8 cellular contexts compared by ENCODE assay signal in genomic region chr7:8261711-8262695, GRCh38. TPM values are rescaled to one million over a fixed set of nuclear protein-coding genes. Genes with fewer than 3 reads are reported as not detected.
A peak's percentile ranks its signal among the peaks of the same experiment; 100 is the strongest.
DNase-seq lines count a peak whose midpoint lies in the region; ATAC-seq and TF ChIP-seq lines count a peak whose summit lies in the region.

Gene ICA1, minus strand, starts transcription at chr7:8262167. Its CDS starts 26,241 bp downstream, at chr7:8235926.

- TF ChIP-seq CTCF in LNCaP clone FGC (IDR thresholded peaks at IDR 0.05; ENCODE audit: control insufficient read depth, extremely low read depth, insufficient read depth) (peak; percentile 22; the same call in 1 of the 2 replicates), kidney epithelial cell (IDR thresholded peaks at IDR 0.05; ENCODE audit: insufficient read depth, low read length, poor library complexity, severe bottlenecking) (no peak), spleen (IDR thresholded peaks at IDR 0.05 in 8 of 11, conservative IDR thresholded peaks at IDR 0.05 in 3 of 11) (no peak)

- DNase-seq in DMS114 treated with DMSO at 0.1 percent for 48 hours (lab: John Stamatoyannopoulos, UW; ENCODE audit: unreplicated experiment) (peak; percentile 6), LNCaP clone FGC (ENCODE audit: low read depth) (no peak), SKM-1 treated with dmso at 0.1 percent for 144 hours (lab: John Stamatoyannopoulos, UW; ENCODE audit: unreplicated experiment) (peak; percentile 51), kidney epithelial cell (ENCODE audit: low read depth) (no peak), spleen (peak; percentile 89), middle frontal gyrus (ENCODE audit: extremely low spot score, low spot score) (no peak)

- WGBS in spleen, 5 donors: 2 to 3% (median 2%) methylated on average over 41 to 109 of the region's 109 CpGs

- H3K4me1 ChIP-seq in spleen: peaks cover 5 to 34% (median 20%) of the 10 kb centered on the region in 6 donors

- TF ChIP-seq POLR2A in spleen (IDR thresholded peaks at IDR 0.05): peak in 1 of 3 donors; percentile 21

- H3K27me3 ChIP-seq in kidney epithelial cell (ENCODE audit: control insufficient read depth, insufficient read depth, low read length) (no peaks in the 10 kb centered on the region), spleen (replicated peaks in 1 of 7) (peaks cover 0 to 64% (median 19%) of the 10 kb centered on the region in 7 donors)

- H3K27ac ChIP-seq in cingulate gyrus (ENCODE audit: low read depth, low read length) (peak within 1 kb of the TSS; percentile 55), spleen (peak within 1 kb of the TSS; percentile 55 to 91 (median 88))

- no peaks in the 10 kb centered on the region for H3K36me3 ChIP-seq in kidney epithelial cell (ENCODE audit: control insufficient read depth, insufficient read depth, low read length)
- H3K36me3 ChIP-seq in spleen: no peaks in the 10 kb centered on the region

- peak within 1 kb of the TSS; percentile 70 for H3K4me3 ChIP-seq in LNCaP clone FGC (ENCODE audit: low read depth, low read length)
- H3K4me3 ChIP-seq in kidney epithelial cell (ENCODE audit: low read depth, low read length): peak within 1 kb of the TSS; percentile 81
- peak within 1 kb of the TSS; percentile 53 to 86 (median 66) for H3K4me3 ChIP-seq in spleen

- ATAC-seq in GM21390 (IDR thresholded peaks at IDR 0.05; ENCODE audit: unreplicated experiment): peak; percentile 65

- intact Hi-C loops in spleen (cut with DNase I; ENCODE audit: low total_unique reads): no loop called here

- peaks cover 0 to 4% (median 0%) of the 10 kb centered on the region in 8 donors for H3K9me3 ChIP-seq in spleen

RNA-seq across cellular contexts. Expression of gene ICA1, which starts in this region (rescaled TPM):
- 20.7 and 22.1 TPM in 2 replicates for total RNA-seq in kidney epithelial cell
- total RNA-seq in spleen: 10 to 100 TPM; 18.6 to 45.7 (median 37.3) TPM
- polyA plus RNA-seq in spleen: 10 to 100 TPM in 2 of 3 donors, 1 to 10 TPM in 1; 9.6 to 15.9 (median 14.9) TPM

Comparison
In these comparisons a context has a peak if more than half of its experiments do, and no peak if none do; other contexts are left out.
1. DNase-seq: peak in DMS114 treated with DMSO at 0.1 percent for 48 hours (single experiment), SKM-1 treated with dmso at 0.1 percent for 144 hours (single experiment) and spleen (single experiment); none in LNCaP clone FGC (single experiment), kidney epithelial cell (single experiment) and middle frontal gyrus (single experiment).
2. Peak in every context shown above with its lines, with median percentiles within 50 percentile points of each other: H3K4me3 ChIP-seq.